8 cellular contexts compared by ENCODE assay signal in the genomic region with DNA sequence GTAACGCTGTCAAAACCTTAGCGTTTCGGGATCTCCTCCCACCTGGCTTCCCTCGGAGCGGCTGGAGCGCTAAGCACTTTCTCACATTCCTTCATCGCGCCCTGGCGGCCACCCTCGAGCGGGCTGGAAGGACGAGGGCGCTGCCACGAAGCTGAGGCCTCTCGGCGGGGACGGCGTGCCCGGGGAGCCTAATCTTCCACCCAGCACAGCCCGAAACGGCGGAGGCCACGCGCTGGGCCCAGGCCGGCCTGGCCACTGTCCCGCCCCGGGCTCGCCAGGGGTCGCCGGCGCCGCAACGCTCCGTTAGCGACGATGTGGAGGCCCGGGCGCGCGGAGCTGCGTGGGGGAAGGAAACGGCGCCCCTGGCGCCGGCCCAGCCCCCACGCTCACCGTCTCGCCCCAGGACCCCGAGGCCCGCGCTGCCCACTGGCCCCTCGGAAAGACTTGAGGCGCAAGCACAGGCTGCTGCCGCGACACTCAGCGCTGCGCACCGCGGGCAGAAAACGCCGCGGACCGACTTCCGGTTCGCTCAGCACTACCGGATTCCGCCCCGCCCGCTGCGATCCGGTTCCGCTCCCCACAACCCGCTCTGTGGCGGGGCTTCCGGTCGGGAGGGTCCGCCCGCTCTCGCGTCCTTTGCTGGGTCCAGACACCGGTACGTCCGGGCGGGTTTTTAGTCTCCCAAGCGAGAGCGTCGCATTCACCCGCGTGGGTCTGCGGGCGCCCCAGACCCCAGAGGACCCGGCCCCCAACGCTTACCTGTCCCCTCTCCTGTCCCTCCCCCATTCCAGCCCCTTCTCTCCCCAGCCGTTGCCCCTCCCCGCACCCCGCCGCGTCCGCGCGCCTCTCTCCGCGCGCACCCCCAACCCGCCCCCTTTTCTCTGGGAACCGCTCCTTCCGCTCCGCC. TPM values are rescaled to one million over a fixed set of nuclear protein-coding genes. Genes with fewer than 3 reads are reported as not detected.
DNase-seq lines count a peak whose midpoint lies in the region; ATAC-seq and TF ChIP-seq lines count a peak whose summit lies in the region.

A gene with protein sequence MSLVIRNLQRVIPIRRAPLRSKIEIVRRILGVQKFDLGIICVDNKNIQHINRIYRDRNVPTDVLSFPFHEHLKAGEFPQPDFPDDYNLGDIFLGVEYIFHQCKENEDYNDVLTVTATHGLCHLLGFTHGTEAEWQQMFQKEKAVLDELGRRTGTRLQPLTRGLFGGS (plus strand): TSS at position 582 of the 907 bp plus-strand sequence. CDS start 572 bp downstream, outside the sequence.

- no TSS peak for BruUV-seq in mammary epithelial cell (replicated peaks; lab: Mats Ljungman, UMichigan)

- POLR2A ChIA-PET in AG04450 (lab: Yijun Ruan, JAX) = interaction anchor here (0.7 to 1.3 kb wide), 4 partner anchors 15 to 133 kb away, joined by 3 to 6 read pairs (median 4); a partner anchor contains a TSS

- H3K27ac ChIP-seq in AG04450 (ENCODE audit: low read depth, low read length) (peak within 1 kb of the TSS; percentile 83), mammary epithelial cell (ENCODE audit: insufficient read depth, low read depth, low read length) (peak within 1 kb of the TSS; percentile 70), smooth muscle cell (ENCODE audit: low read depth) (peak within 1 kb of the TSS; percentile 92)

- ATAC-seq in GM18870 (IDR thresholded peaks at IDR 0.05; ENCODE audit: unreplicated experiment) = peak; percentile 65
- ATAC-seq in HG03108 (IDR thresholded peaks at IDR 0.05; ENCODE audit: unreplicated experiment) = peak; percentile 82

- H2AFZ ChIP-seq in mammary epithelial cell (ENCODE audit: low read depth, low read length) (peak within 1 kb of the TSS; percentile 91), smooth muscle cell (ENCODE audit: low read depth) (peak within 1 kb of the TSS; percentile 96)

- no peaks in the 10 kb centered on the region for H4K20me1 ChIP-seq in mammary epithelial cell (ENCODE audit: insufficient read depth, low read length)
- H4K20me1 ChIP-seq in smooth muscle cell (ENCODE audit: low read depth) = peaks cover 20% of the 10 kb centered on the region

- H3K79me2 ChIP-seq in mammary epithelial cell (ENCODE audit: insufficient read depth, low read length) = peaks cover 68% of the 10 kb centered on the region
- peaks cover 45% of the 10 kb centered on the region for H3K79me2 ChIP-seq in smooth muscle cell (ENCODE audit: low read depth)

- H3K36me3 ChIP-seq in mammary epithelial cell (ENCODE audit: insufficient read depth, low read length) (peaks cover 8% of the 10 kb centered on the region), smooth muscle cell (ENCODE audit: low read depth) (no peaks in the 10 kb centered on the region)

- dilution Hi-C loops in mammary epithelial cell (cut with HindIII; ENCODE audit: low sequenced_read_pairs) = no loop called here

- intact Hi-C loops in mammary epithelial cell (cut with micrococcal nuclease) = loop anchor here (1.0 to 5.0 kb wide), 3 partner anchors 38 to 139 kb away; a partner anchor contains a TSS

- H3K9ac ChIP-seq in mammary epithelial cell (ENCODE audit: insufficient read depth, low read length) (peak within 1 kb of the TSS; percentile 80), smooth muscle cell (ENCODE audit: low read depth) (peak within 1 kb of the TSS; percentile 93)

- peak within 1 kb of the TSS; percentile 90 for H3K4me2 ChIP-seq in mammary epithelial cell (ENCODE audit: insufficient read depth, low read depth, low read length)
- peak within 1 kb of the TSS; percentile 93 for H3K4me2 ChIP-seq in smooth muscle cell

- H3K27me3 ChIP-seq in AG04450 (ENCODE audit: control insufficient read depth, insufficient read depth, low read length) (no peaks in the 10 kb centered on the region), mammary epithelial cell (ENCODE audit: insufficient read depth, low read length) (no peaks in the 10 kb centered on the region), smooth muscle cell (ENCODE audit: low read depth) (no peaks in the 10 kb centered on the region)

- H3K4me3 ChIP-seq in AG04450 (ENCODE audit: low read depth, low read length) (peak within 1 kb of the TSS; percentile 78), WI38 (ENCODE audit: low read depth, low read length) (peak within 1 kb of the TSS; percentile 77), mammary epithelial cell (replicated peaks in 1 of 3; ENCODE audit: insufficient read depth in 1 of 3, low read depth in 2 of 3, low read length in 3 of 3) (peak within 1 kb of the TSS; percentile 73 to 90 (median 76)), smooth muscle cell (peak within 1 kb of the TSS; percentile 80)

- under 1% methylated on average over 27 of the region's 108 CpGs for WGBS in mammary epithelial cell (ENCODE audit: low coverage, missing lambda C conversion rate)
- under 1% methylated on average over 91 of the region's 108 CpGs for WGBS in smooth muscle cell (ENCODE audit: low lambda C conversion rate)

- CTCF ChIA-PET in AG04450 (lab: Charles Lee) = interaction anchor here (0.9 to 2.0 kb wide), 4 partner anchors 11 to 316 kb away, joined by 3 to 5 read pairs (median 4); no protein-coding TSS in a partner anchor
- CTCF ChIA-PET in mammary epithelial cell (lab: Charles Lee; ENCODE audit: low non-redundant PET) = no interaction called here

- in situ Hi-C loops in mammary epithelial cell (cut with MboI; ENCODE audit: low sequenced_read_pairs in 2 of 2) = no loop called here

- 0 out of 2 replicates have a peak, but pooled peaks cover 2% of the 10 kb centered on the region for H3K9me3 ChIP-seq in AG04450 (ENCODE audit: control insufficient read depth, insufficient read depth, low read length)
- H3K9me3 ChIP-seq in mammary epithelial cell (replicated peaks; ENCODE audit: insufficient read depth, low read length) = no peaks in the 10 kb centered on the region
- no peaks in the 10 kb centered on the region for H3K9me3 ChIP-seq in smooth muscle cell (replicated peaks; ENCODE audit: low read depth)

- TF ChIP-seq CTCF in AG04450 (IDR thresholded peaks at IDR 0.05; ENCODE audit: low read depth, low read length) (peak; percentile 44), WI38 (IDR thresholded peaks at IDR 0.05; ENCODE audit: low read depth, low read length) (no peak), mammary epithelial cell (conservative IDR thresholded peaks at IDR 0.05 in 1 of 2, IDR thresholded peaks at IDR 0.05 in 1 of 2; ENCODE audit: extremely low read depth in 1 of 2, insufficient read depth in 1 of 2, low read depth in 1 of 2, low read length in 2 of 2) (peak; percentile 13 to 48), smooth muscle cell (IDR thresholded peaks at IDR 0.05; ENCODE audit: borderline replicate concordance, insufficient read depth, poor library complexity, severe bottlenecking) (peak; percentile 28)

- H3F3A ChIP-seq in smooth muscle cell (ENCODE audit: low read depth) = peaks cover 22% of the 10 kb centered on the region

- H3K4me1 ChIP-seq in mammary epithelial cell (ENCODE audit: insufficient read depth, low read length) (peaks cover 25% of the 10 kb centered on the region), smooth muscle cell (ENCODE audit: low read depth) (peaks cover 28% of the 10 kb centered on the region)

- DNase-seq in AG04450 (ENCODE audit: low read depth, low spot score) (peak; percentile 76), NCI-H2196 (lab: John Stamatoyannopoulos, UW; ENCODE audit: unreplicated experiment) (peak; percentile 93), mammary epithelial cell (peak; percentile 91), iPS-NIHi7 (ENCODE audit: extremely low spot score) (peak; percentile 96), smooth muscle cell (lab: John Stamatoyannopoulos, UW; ENCODE audit: unreplicated experiment) (peak; percentile 75)

RNA-seq across cellular contexts. Expression of the gene that starts here (rescaled TPM):
- 29.0 and 31.2 TPM in 2 replicates for polyA plus RNA-seq in AG04450 (2011; rRNA removed)
- 5.3 and 7.1 TPM in 2 replicates for polyA minus RNA-seq in AG04450 (2011; rRNA and poly(A)+ RNA removed)
- total RNA-seq in mammary epithelial cell = 10 to 100 TPM in 1 of 2 donors, 1 to 10 TPM in 1; 9.0 to 12.3 TPM
- polyA plus RNA-seq in mammary epithelial cell = 10.4 TPM
- 5.1 TPM for polyA minus RNA-seq in mammary epithelial cell
- total RNA-seq in smooth muscle cell = 20.3 and 31.1 TPM in 2 replicates
- 22.0 and 24.1 TPM in 2 replicates for polyA plus RNA-seq in smooth muscle cell

Comparison
In these comparisons a context has a peak if more than half of its experiments do, and no peak if none do; other contexts are left out.
1. Peak in every context shown above with its lines: DNase-seq, ATAC-seq, H3K4me3 ChIP-seq and H3K27ac ChIP-seq.